In genomic region chr7:55044318-55044717, GRCh38 we compare ENCODE assay signal across 24 cellular contexts. TPM values are rescaled to one million over a fixed set of nuclear protein-coding genes. Genes with fewer than 3 reads are reported as not detected.
DNase-seq lines count a peak whose midpoint lies in the region; ATAC-seq, FAIRE-seq and TF ChIP-seq lines count a peak whose summit lies in the region.
"Had no signal": no experiment of that assay in that cellular context is flagged by ENCODE, and none has a peak within 500 bp of the region (broad histone marks: within the 10 kb centered on the region; RNA-seq: fewer than 3 reads in every experiment).

No MANE protein-coding gene starts in this region.

- H3K36me3 ChIP-seq in liver (ENCODE audit: control insufficient read depth in 4 of 4, insufficient read depth in 3 of 4, low read depth in 1 of 4, low read length in 3 of 4) (peaks cover 0 to 4% (median 0%) of the 10 kb centered on the region in 4 donors), HepG2 (replicated peaks in 1 of 2; ENCODE audit: control insufficient read depth in 1 of 2, insufficient read depth in 2 of 2, low read length in 2 of 2) (no peaks in the 10 kb centered on the region), mesenchymal stem cell (ENCODE audit: control insufficient read depth in 1 of 2, insufficient read depth in 2 of 2, low read depth in 1 of 2, low read length in 2 of 2) (peaks cover 2 to 38% of the 10 kb centered on the region in 2 experiments), skeletal muscle satellite cell (ENCODE audit: insufficient read depth, low read length) (peaks cover 19% of the 10 kb centered on the region), vagina (no peaks in the 10 kb centered on the region)
- H3K36me3 ChIP-seq: BLaER1, heart left ventricle had no signal

- peak overlapping the region; percentile 76 for H4K91ac ChIP-seq in mesenchymal stem cell (ENCODE audit: low read length)

- H3K23ac ChIP-seq in mesenchymal stem cell (ENCODE audit: low read length in 2 of 2): no peak overlapping the region

- TF ChIP-seq RAD21 in liver (IDR thresholded peaks at IDR 0.05) (no peak), HepG2 (CRISPR knock-in tag; IDR thresholded peaks at IDR 0.05) (no peak)

- no TSS peak for BruUV-seq in HepG2 (replicated peaks; lab: Mats Ljungman, UMichigan)

- H4K8ac ChIP-seq in mesenchymal stem cell (ENCODE audit: low read length): peak overlapping the region; percentile 66

- H4K20me1 ChIP-seq in HepG2 (ENCODE audit: insufficient read depth, low read length): no peaks in the 10 kb centered on the region
- H4K20me1 ChIP-seq: BLaER1 had no signal

- H2AK5ac ChIP-seq in mesenchymal stem cell (ENCODE audit: low read length, severe bottlenecking): peak overlapping the region; percentile 81

- no peak overlapping the region for H3K14ac ChIP-seq in mesenchymal stem cell (ENCODE audit: low read length in 2 of 2)

- H3K27ac ChIP-seq in liver (ENCODE audit: low read depth in 1 of 2, low read length in 2 of 2): peak overlapping the region; percentile 64 to 81
- no peak overlapping the region for H3K27ac ChIP-seq in HepG2 (ENCODE audit: extremely low read length, insufficient read depth, low read length)
- H3K27ac ChIP-seq in mesenchymal stem cell (ENCODE audit: low read length, poor library complexity, severe bottlenecking): no peak overlapping the region
- H3K27ac ChIP-seq in vagina: peak overlapping the region; percentile 43
- H3K27ac ChIP-seq: BLaER1 had no signal

- no peak overlapping the region for H2BK5ac ChIP-seq in mesenchymal stem cell (ENCODE audit: low read depth, low read length, poor library complexity, severe bottlenecking)

- H3K18ac ChIP-seq in mesenchymal stem cell (ENCODE audit: low read depth in 1 of 2, low read length in 2 of 2): no peak overlapping the region

- no peak overlapping the region for H3K9ac ChIP-seq in liver (ENCODE audit: low read depth in 1 of 2, low read length in 2 of 2)
- H3K9ac ChIP-seq in HepG2 (ENCODE audit: insufficient read depth, low read depth, low read length): no peak overlapping the region
- peak overlapping the region; percentile 2 for H3K9ac ChIP-seq in mesenchymal stem cell (ENCODE audit: low read length)
- peak overlapping the region; percentile 5 for H3K9ac ChIP-seq in skeletal muscle satellite cell (ENCODE audit: low read depth, low read length)
- H3K9ac ChIP-seq: BLaER1 had no signal

- no peak for ATAC-seq in HepG2
- ATAC-seq: activated T-cell treated with anti-CD3 and anti-CD28 coated beads, Interleukin-2, amount 50 U/mL, for 72 hours; K562 had no signal

- H2AFZ ChIP-seq in HepG2 (ENCODE audit: low read length): no peak overlapping the region
- no peak overlapping the region for H2AFZ ChIP-seq in mesenchymal stem cell (ENCODE audit: low read depth, low read length)

- TF ChIP-seq CTCF in liver (IDR thresholded peaks at IDR 0.05; ENCODE audit: low read depth, low read length, missing input control): no peak
- no peak for TF ChIP-seq CTCF in HepG2 (CRISPR knock-in tag; IDR thresholded peaks at IDR 0.05)
- TF ChIP-seq CTCF in vagina (IDR thresholded peaks at IDR 0.05): no peak

- TF ChIP-seq POLR2A in HepG2 (IDR thresholded peaks at IDR 0.05; ENCODE audit: insufficient read depth in 1 of 2, low read depth in 2 of 2, low read length in 2 of 2): no peak
- no peak for TF ChIP-seq POLR2A in vagina (IDR thresholded peaks at IDR 0.05)

- FAIRE-seq in HepG2 (lab: Jason Lieb, UNC): no peak
- FAIRE-seq: A204.1, K562 had no signal

- in situ Hi-C loops in HepG2 (cut with HindIII; ENCODE audit: extremely low pct_ligation_motif_present, low pct_unique_long_range_greater_than_20kb) (no loop called here), KBM-7 (cut with MboI; ENCODE audit: low pct_unique_long_range_greater_than_20kb, low sequenced_read_pairs) (no loop called here)

- H2BK120ac ChIP-seq in mesenchymal stem cell (ENCODE audit: low read depth, low read length): no peak overlapping the region

- peaks cover 30% of the 10 kb centered on the region for H3K79me1 ChIP-seq in mesenchymal stem cell (replicated peaks; ENCODE audit: low read length, poor library complexity, severe bottlenecking)

- no peak overlapping the region for H3K4ac ChIP-seq in mesenchymal stem cell (ENCODE audit: low read depth in 1 of 2, low read length in 2 of 2)

- H3K27me3 ChIP-seq in liver (ENCODE audit: control insufficient read depth in 4 of 4, insufficient read depth in 4 of 4, low read length in 3 of 4): no peaks in the 10 kb centered on the region
- no peaks in the 10 kb centered on the region for H3K27me3 ChIP-seq in HepG2 (ENCODE audit: control insufficient read depth in 1 of 2, insufficient read depth in 2 of 2, low read length in 2 of 2)
- H3K27me3 ChIP-seq in mesenchymal stem cell (ENCODE audit: control insufficient read depth in 1 of 2, insufficient read depth in 1 of 2, low read length in 2 of 2): no peaks in the 10 kb centered on the region
- H3K27me3 ChIP-seq in skeletal muscle satellite cell (ENCODE audit: control insufficient read depth, insufficient read depth, low read length): no peaks in the 10 kb centered on the region
- H3K27me3 ChIP-seq in vagina: no peaks in the 10 kb centered on the region
- H3K27me3 ChIP-seq: BLaER1, heart left ventricle had no signal

- WGBS in liver: 71% methylated on average over 6 of the region's 6 CpGs
- WGBS in HepG2 (ENCODE audit: low lambda C conversion rate): 68% methylated on average over 3 of the region's 6 CpGs
- WGBS in mesenchymal stem cell: 93% methylated on average over 6 of the region's 6 CpGs

- no peaks in the 10 kb centered on the region for H3K9me3 ChIP-seq in liver (ENCODE audit: control insufficient read depth in 4 of 4, low read length in 3 of 4)
- H3K9me3 ChIP-seq in HepG2 (ENCODE audit: low read length): no peaks in the 10 kb centered on the region
- H3K9me3 ChIP-seq in mesenchymal stem cell (ENCODE audit: control insufficient read depth, low read length): no peaks in the 10 kb centered on the region
- H3K9me3 ChIP-seq in skeletal muscle satellite cell (replicated peaks; ENCODE audit: low read length): no peaks in the 10 kb centered on the region
- no peaks in the 10 kb centered on the region for H3K9me3 ChIP-seq in vagina
- H3K9me3 ChIP-seq: BLaER1, heart left ventricle had no signal

- H3K4me2 ChIP-seq in HepG2 (ENCODE audit: low read depth, low read length) (no peak overlapping the region), mesenchymal stem cell (ENCODE audit: low read length, poor library complexity, severe bottlenecking) (no peak overlapping the region), skeletal muscle satellite cell (ENCODE audit: low read length) (peak overlapping the region; percentile 13)
- H3K4me2 ChIP-seq: BLaER1 had no signal

- CTCF ChIA-PET in HepG2 (lab: Yijun Ruan, JAX; ENCODE audit: low intra/inter-chr PET ratio, low total read pairs): no interaction called here

- no peak for TF ChIP-seq EP300 in HepG2 (IDR thresholded peaks at IDR 0.05; ENCODE audit: low read depth in 2 of 2, low read length in 2 of 2)
- TF ChIP-seq EP300 in HepG2 (CRISPR knock-in tag; IDR thresholded peaks at IDR 0.05; ENCODE audit: borderline replicate concordance): no peak

- no peak overlapping the region for H3K4me3 ChIP-seq in liver (ENCODE audit: low read depth in 1 of 3, low read length in 3 of 3)
- H3K4me3 ChIP-seq in HepG2 (replicated peaks in 1 of 3; ENCODE audit: insufficient read depth in 1 of 3, low read depth in 2 of 3, low read length in 3 of 3): no peak overlapping the region
- H3K4me3 ChIP-seq in mesenchymal stem cell (ENCODE audit: insufficient read depth in 1 of 2, low read depth in 1 of 2, low read length in 2 of 2): no peak overlapping the region
- H3K4me3 ChIP-seq in skeletal muscle satellite cell (ENCODE audit: low read length): no peak overlapping the region
- no peak overlapping the region for H3K4me3 ChIP-seq in vagina
- H3K4me3 ChIP-seq: BLaER1, dorsolateral prefrontal cortex, heart left ventricle, K562 had no signal

- no peak overlapping the region for H2BK15ac ChIP-seq in mesenchymal stem cell (ENCODE audit: low read depth, poor library complexity, severe bottlenecking)

- no peak for DNase-seq in HepG2 (ENCODE audit: low spot score)
- no peak for DNase-seq in mesenchymal stem cell
- DNase-seq in vagina (ENCODE audit: extremely low spot score in 2 of 2): no peak
- no peak for DNase-seq in KBM-7
- no peak for DNase-seq in NCI-H526 (lab: John Stamatoyannopoulos, UW)
- DNase-seq in RPMI8226: no peak
- DNase-seq: activated B cell treated with CpG ODN at 0.5 μM for 24 hours; activated CD8-positive, alpha-beta memory T cell treated with anti-CD3 and anti-CD28 coated beads for 24 hours; activated T-cell treated with anti-CD3 and anti-CD28 coated beads, Interleukin-2, amount 50 U/mL, for 72 hours; dorsolateral prefrontal cortex; HCEC 1CT; heart left ventricle; immature natural killer cell; NCI-H1092 treated with DMSO at 0.1 percent for 48 hours; NCI-H526 treated with DMSO at 0.1 percent for 48 hours; OCI-M1; retina; stimulated activated CD4-positive, alpha-beta T cell treated with anti-CD3 and anti-CD28 coated beads, Interleukin-2, amount 100 ng/mL, for 24 hours; substantia nigra had no signal

- no peaks in the 10 kb centered on the region for H3K79me2 ChIP-seq in HepG2 (ENCODE audit: insufficient read depth, low read length)

- H3K4me1 ChIP-seq in liver (ENCODE audit: control insufficient read depth in 4 of 4, insufficient read depth in 4 of 4, low read length in 3 of 4) (peaks cover 12 to 72% (median 52%) of the 10 kb centered on the region in 4 donors), HepG2 (ENCODE audit: insufficient read depth, low read length) (peaks cover 23% of the 10 kb centered on the region), mesenchymal stem cell (ENCODE audit: control insufficient read depth, insufficient read depth, low read depth, low read length) (peaks cover 5% of the 10 kb centered on the region), skeletal muscle satellite cell (ENCODE audit: control insufficient read depth, insufficient read depth, low read length) (peaks cover 45% of the 10 kb centered on the region), vagina (peaks cover 65% of the 10 kb centered on the region)
- H3K4me1 ChIP-seq: BLaER1 had no signal

- POLR2A ChIA-PET in HepG2 (lab: Yijun Ruan, JAX): no interaction called here

- H2BK12ac ChIP-seq in mesenchymal stem cell (ENCODE audit: low read length in 2 of 2): no peak overlapping the region

- intact Hi-C loops in HepG2 (cut with micrococcal nuclease; ENCODE audit: unreplicated experiment) (no loop called here), vagina (cut with DNase I) (no loop called here)

RNA-seq across cellular contexts. Expression of gene EGFR, which starts 25.5 kb away (rescaled TPM):
- 10 to 100 TPM; 31.8 to 37.0 TPM for total RNA-seq in liver
- 10 to 100 TPM; 22.6 to 23.6 TPM for polyA plus RNA-seq in liver
- total RNA-seq in HepG2 (2016; rRNA removed; fragmentation: Illumina TruSeq; extraction: Trizol): 7.0 TPM in 2 replicates
- total RNA-seq in HepG2 (2016; cell fraction: cytosol; rRNA removed; fragmentation: Illumina TruSeq; extraction: Trizol; ENCODE audit: low read depth): 1.3 and 1.9 TPM in 2 replicates
- total RNA-seq in HepG2 (2016; cell fraction: insoluble cytoplasmic fraction; rRNA removed; fragmentation: Illumina TruSeq; extraction: Trizol): 5.7 and 7.1 TPM in 2 replicates
- total RNA-seq in HepG2 (2016; cell fraction: membrane; rRNA removed; fragmentation: Illumina TruSeq; extraction: Trizol): 3.8 and 3.9 TPM in 2 replicates
- total RNA-seq in HepG2 (2016; cell fraction: nucleus; rRNA removed; fragmentation: Illumina TruSeq; extraction: Trizol): 18.3 and 21.6 TPM in 2 replicates
- 7.9 and 10.0 TPM in 2 replicates for polyA plus RNA-seq in HepG2 (2011; rRNA removed)
- 5.7 and 6.5 TPM in 2 replicates for polyA plus RNA-seq in HepG2 (2011; cell fraction: cytosol; rRNA removed)
- polyA plus RNA-seq in HepG2 (2011; cell fraction: nucleus; rRNA removed): 15.6 and 16.1 TPM in 2 replicates
- polyA plus RNA-seq in HepG2 (2012): 12.3 and 19.1 TPM in 2 replicates
- polyA plus RNA-seq in HepG2 (2016; cell fraction: cytosol; fragmentation: Illumina TruSeq; extraction: Trizol; ENCODE audit: low read depth): 0.76 and 0.86 TPM in 2 replicates
- polyA plus RNA-seq in HepG2 (2016; cell fraction: insoluble cytoplasmic fraction; fragmentation: Illumina TruSeq; extraction: Trizol; ENCODE audit: low read depth): 4.0 and 4.9 TPM in 2 replicates
- polyA plus RNA-seq in HepG2 (2016; cell fraction: membrane; fragmentation: Illumina TruSeq; extraction: Trizol; ENCODE audit: low read depth): 1.4 and 1.9 TPM in 2 replicates
- 17.3 and 18.5 TPM in 2 replicates for polyA plus RNA-seq in HepG2 (2016; cell fraction: nucleus; fragmentation: Illumina TruSeq; extraction: Trizol; ENCODE audit: insufficient read depth, low read depth)
- polyA minus RNA-seq in HepG2 (2011; rRNA and poly(A)+ RNA removed; ENCODE audit: low replicate concordance): 21.0 and 51.4 TPM in 2 replicates
- polyA minus RNA-seq in HepG2 (2011; cell fraction: cytosol; rRNA and poly(A)+ RNA removed): 9.3 and 14.3 TPM in 2 replicates
- 25.0 and 26.9 TPM in 2 replicates for polyA minus RNA-seq in HepG2 (2011; cell fraction: nucleus; rRNA and poly(A)+ RNA removed)
- polyA plus RNA-seq in mesenchymal stem cell (2013, experiment 1 of 2): 15.8 TPM
- polyA plus RNA-seq in mesenchymal stem cell (2013, experiment 2 of 2): 15.1 TPM
- total RNA-seq in skeletal muscle satellite cell (2012; rRNA removed): 89.1 and 114 TPM in 2 replicates
- 130 TPM for total RNA-seq in vagina
- total RNA-seq: activated B cell treated with CpG ODN at 0.5 μM for 24 hours had no signal
- polyA plus RNA-seq: immature natural killer cell, K562 had no signal

Comparison
In these comparisons a context has a peak if more than half of its experiments do, and no peak if none do; other contexts are left out.
1. H3K27ac ChIP-seq: peak in liver (2 of 2) and vagina (single experiment); none in HepG2 (single experiment) and mesenchymal stem cell (single experiment).
2. H3K9ac ChIP-seq: peak in mesenchymal stem cell (single experiment) and skeletal muscle satellite cell (single experiment); none in liver (0 of 2) and HepG2 (single experiment).